In genomic region chr7:104040666-104041065, GRCh38 we compare ENCODE assay signal across 12 cellular contexts. TPM values are rescaled to one million over a fixed set of nuclear protein-coding genes. Genes with fewer than 3 reads are reported as not detected.
"Had no signal": no experiment of that assay in that cellular context is flagged by ENCODE, and none has a peak within 500 bp of the region (broad histone marks: within the 10 kb centered on the region; RNA-seq: fewer than 3 reads in every experiment).

No MANE protein-coding gene starts in this region.

- H3K4me2 ChIP-seq: neural progenitor cell had no signal

- H2AFZ ChIP-seq: neural progenitor cell had no signal

- H3K36me3 ChIP-seq: heart left ventricle, neural progenitor cell, pancreas, thoracic aorta had no signal

- H3K27ac ChIP-seq: heart left ventricle, neural progenitor cell, pancreas, thoracic aorta had no signal

- H3K4me3 ChIP-seq: heart left ventricle, neural progenitor cell, pancreas, thoracic aorta had no signal

- H3K4me1 ChIP-seq: heart left ventricle, neural progenitor cell, pancreas had no signal

- DNase-seq: activated CD4-positive, alpha-beta memory T cell treated with anti-CD3 and anti-CD28 coated beads for 36 hours; activated naive CD8-positive, alpha-beta T cell treated with anti-CD3 and anti-CD28 coated beads, Interleukin-2, amount 10 ng/mL, durations not matched to agents 7 days and 5 days; activated T-cell treated with anti-CD3 and anti-CD28 coated beads, Interleukin-2, amount 50 U/mL, for 72 hours; aorta; heart left ventricle; pancreas; stimulated activated CD4-positive, alpha-beta T cell treated with anti-CD3 and anti-CD28 coated beads, Interleukin-4, amount 100 ng/mL, for 4 hours; stimulated activated naive CD8-positive, alpha-beta T cell treated with anti-CD3 and anti-CD28 coated beads, Interleukin-15, amount 100 ng/mL, for 72 hours; T-helper 9 cell had no signal

- H3K9me3 ChIP-seq: heart left ventricle, pancreas, thoracic aorta had no signal

- H3K27me3 ChIP-seq: neural progenitor cell, pancreas had no signal

RNA-seq across cellular contexts. Expression of gene RELN, which starts 51.2 kb away (rescaled TPM):
- total RNA-seq: activated CD4-positive, alpha-beta memory T cell treated with anti-CD3 and anti-CD28 coated beads for 36 hours; activated naive CD8-positive, alpha-beta T cell treated with anti-CD3 and anti-CD28 coated beads, Interleukin-2, amount 10 ng/mL, durations not matched to agents 7 days and 5 days; activated T-cell treated with anti-CD3 and anti-CD28 coated beads, Interleukin-2, amount 50 U/mL, for 72 hours; bronchial epithelial cell had no signal
